ENCODE assay signal across 21 cellular contexts in genomic region chr17:66620528-66620927, GRCh38.
"Had no signal": no experiment of that assay in that cellular context is flagged by ENCODE, and none has a peak within 500 bp of the region (broad histone marks: within the 10 kb centered on the region; RNA-seq: fewer than 3 reads in every experiment).

No MANE protein-coding gene starts in this region.

- H3K27me3 ChIP-seq: heart right ventricle, spleen, testis, transverse colon had no signal

- H3K27me3 Mint-ChIP-seq: activated CD4-positive, alpha-beta T cell treated with anti-CD3 and anti-CD28 coated beads for 36 hours; activated naive CD8-positive, alpha-beta T cell treated with anti-CD3 and anti-CD28 coated beads, Interleukin-2, amount 10 ng/mL, durations not matched to agents 7 days and 5 days; natural killer cell treated with Interleukin-12 subunit alpha and Interleukin-12 subunit beta and Interleukin-15 and Interleukin-18, amount 100 ng/mL, for 72 hours had no signal

- H3K36me3 ChIP-seq: heart right ventricle, spleen, transverse colon had no signal

- H3K4me1 ChIP-seq: heart right ventricle, testis had no signal

- H3K9me3 ChIP-seq: heart right ventricle, mucosa of descending colon, spleen, testis, transverse colon had no signal

- H3K9me3 Mint-ChIP-seq: activated naive CD8-positive, alpha-beta T cell treated with anti-CD3 and anti-CD28 coated beads, Interleukin-2, amount 10 ng/mL, durations not matched to agents 7 days and 5 days; T-helper 2 cell treated with Interferon-gamma antibody and Interleukin-4, amounts not matched to agents 5 μg/mL and 100 μg/mL, for 36 hours had no signal

- H3K27ac Mint-ChIP-seq: activated CD4-positive, alpha-beta T cell treated with anti-CD3 and anti-CD28 coated beads for 36 hours; activated naive CD8-positive, alpha-beta T cell treated with anti-CD3 and anti-CD28 coated beads, Interleukin-2, amount 10 ng/mL, durations not matched to agents 7 days and 5 days; natural killer cell treated with Interleukin-12 subunit alpha and Interleukin-12 subunit beta and Interleukin-15 and Interleukin-18, amount 100 ng/mL, for 72 hours; T-helper 2 cell treated with Interferon-gamma antibody and Interleukin-4, amounts not matched to agents 5 μg/mL and 100 μg/mL, for 36 hours had no signal

- H3K36me3 Mint-ChIP-seq: natural killer cell treated with Interleukin-12 subunit alpha and Interleukin-12 subunit beta and Interleukin-15 and Interleukin-18, amount 100 ng/mL, for 72 hours had no signal

- DNase-seq: activated CD4-positive, alpha-beta T cell treated with anti-CD3 and anti-CD28 coated beads for 36 hours; activated CD4-positive, CD25-positive, alpha-beta regulatory T cell; activated effector memory CD4-positive, alpha-beta T cell treated with Interleukin-2 at 50 U/mL for 16 hours; activated naive CD4-positive, alpha-beta T cell treated with Interleukin-2 at 50 U/mL for 16 hours; activated naive CD8-positive, alpha-beta T cell treated with anti-CD3 and anti-CD28 coated beads, Interleukin-2, amount 10 ng/mL, durations not matched to agents 7 days and 5 days; activated T-cell treated with anti-CD3 and anti-CD28 coated beads for 4 hours; activated T-cell treated with anti-CD3 and anti-CD28 coated beads, Interleukin-2, amount 50 U/mL, for 72 hours; amniotic stem cell; caudate nucleus; heart right ventricle; left cardiac atrium; left ventricle myocardium superior; mucosa of descending colon; posterior cingulate gyrus; right cardiac atrium; spleen; stimulated activated naive CD8-positive, alpha-beta T cell treated with anti-CD3 and anti-CD28 coated beads, Interleukin-15, Interleukin-2, amounts not matched to agents 100 U/mL and 50 U/mL, for 24 hours; testis; transverse colon had no signal

- ATAC-seq: activated CD4-positive, alpha-beta T cell treated with anti-CD3 and anti-CD28 coated beads for 36 hours; activated T-cell treated with anti-CD3 and anti-CD28 coated beads, Interleukin-2, amount 50 U/mL, for 72 hours; heart right ventricle; left cardiac atrium; left ventricle myocardium superior; mucosa of descending colon; natural killer cell treated with Interleukin-12 subunit alpha and Interleukin-12 subunit beta and Interleukin-15 and Interleukin-18, amount 100 ng/mL, for 72 hours; right cardiac atrium; stimulated activated naive CD8-positive, alpha-beta T cell treated with anti-CD3 and anti-CD28 coated beads, Interleukin-15, Interleukin-2, amounts not matched to agents 100 U/mL and 50 U/mL, for 24 hours had no signal

- H3K27ac ChIP-seq: heart right ventricle, spleen, testis, transverse colon had no signal

- H3K4me3 Mint-ChIP-seq: activated CD4-positive, alpha-beta T cell treated with anti-CD3 and anti-CD28 coated beads for 36 hours; activated naive CD8-positive, alpha-beta T cell treated with anti-CD3 and anti-CD28 coated beads, Interleukin-2, amount 10 ng/mL, durations not matched to agents 7 days and 5 days; activated T-cell treated with anti-CD3 and anti-CD28 coated beads, Interleukin-2, amount 50 U/mL, for 72 hours; natural killer cell treated with Interleukin-12 subunit alpha and Interleukin-12 subunit beta and Interleukin-15 and Interleukin-18, amount 100 ng/mL, for 72 hours; T-helper 2 cell treated with Interferon-gamma antibody and Interleukin-4, amounts not matched to agents 5 μg/mL and 100 μg/mL, for 36 hours had no signal

- H3K4me3 ChIP-seq: heart right ventricle, mucosa of descending colon, spleen, testis, transverse colon had no signal
